ENCODE assay signal across 19 cellular contexts in genomic region chr12:11656550-11656949, GRCh38. TPM values are rescaled to one million over a fixed set of nuclear protein-coding genes. Genes with fewer than 3 reads are reported as not detected.
DNase-seq lines count a peak whose midpoint lies in the region; ATAC-seq and TF ChIP-seq lines count a peak whose summit lies in the region.
"Had no signal": no experiment of that assay in that cellular context is flagged by ENCODE, and none has a peak within 500 bp of the region (broad histone marks: within the 10 kb centered on the region; RNA-seq: fewer than 3 reads in every experiment).

No MANE protein-coding gene starts in this region.

- H3K9me3 ChIP-seq in breast epithelium: no peaks in the 10 kb centered on the region
- H3K9me3 ChIP-seq in aorta (ENCODE audit: control insufficient read depth, low read length): no peaks in the 10 kb centered on the region
- H3K9me3 ChIP-seq in MG63: no peaks in the 10 kb centered on the region
- H3K9me3 ChIP-seq: thyroid gland had no signal

- DNase-seq in natural killer cell treated with Interleukin-12 subunit alpha and Interleukin-12 subunit beta and Interleukin-15 and Interleukin-18, amount 100 ng/mL, for 72 hours (ENCODE audit: low spot score): no peak
- DNase-seq in natural killer cell (no peak), breast epithelium (ENCODE audit: low spot score in 2 of 2) (peak; percentile 76 to 77), mesothelial cell of epicardium (ENCODE audit: low spot score in 2 of 2, unreplicated experiment in 2 of 2) (no peak), type B pancreatic cell (ENCODE audit: extremely low spot score, unreplicated experiment) (no peak), aorta (no peak), MG63 (no peak)
- no peak for DNase-seq in activated CD4-positive, alpha-beta T cell treated with anti-CD3 and anti-CD28 coated beads for 1 hour
- DNase-seq: activated CD8-positive, alpha-beta memory T cell treated with anti-CD3 and anti-CD28 coated beads for 24 hours; glutamatergic neuron; NCI-H1105 treated with DMSO at 0.1 percent for 48 hours; NCI-H526; thyroid gland had no signal

- peaks cover 4 to 36% of the 10 kb centered on the region in 2 donors for H3K4me1 ChIP-seq in breast epithelium
- H3K4me1 ChIP-seq in aorta (ENCODE audit: control insufficient read depth in 1 of 2, insufficient read depth in 2 of 2, low read length in 2 of 2): peaks cover 11 to 19% of the 10 kb centered on the region in 2 donors

- ATAC-seq in natural killer cell treated with Interleukin-12 subunit alpha and Interleukin-12 subunit beta and Interleukin-15 and Interleukin-18, amount 100 ng/mL, for 72 hours: no peak
- ATAC-seq in natural killer cell (no peak), aorta (ENCODE audit: low FRiP score) (no peak)
- ATAC-seq: K562 had no signal

- peak overlapping the region; percentile 73 to 97 for H3K27ac ChIP-seq in breast epithelium
- H3K27ac ChIP-seq in aorta (ENCODE audit: low read depth in 1 of 2, low read length in 2 of 2): no peak overlapping the region
- H3K27ac ChIP-seq: C4-2B had no signal

- H3K4me3 Mint-ChIP-seq in natural killer cell treated with Interleukin-12 subunit alpha and Interleukin-12 subunit beta and Interleukin-15 and Interleukin-18, amount 100 ng/mL, for 72 hours: peak overlapping the region; percentile 1
- H3K4me3 Mint-ChIP-seq in natural killer cell (no peak overlapping the region), mesothelial cell of epicardium (no peak overlapping the region), type B pancreatic cell (peak overlapping the region; percentile 39)
- H3K4me3 Mint-ChIP-seq: activated T-helper 1 cell treated with anti-CD3 and anti-CD28 coated beads, Interleukin-12 subunit alpha, Interleukin-12 subunit beta, Interleukin-2, Interleukin-4 antibody, amounts not matched to agents 30 ng/mL and 10 ng/mL and 1 ng/mL, durations not matched to agents 14 hours and 24 hours and 36 hours; nephron; T-helper 1 cell treated with Interleukin-12 subunit alpha and Interleukin-12 subunit beta and Interleukin-4 antibody, amounts not matched to agents 30 μg/mL and 1 μg/mL, for 36 hours had no signal

- no peak overlapping the region for H3K4me3 ChIP-seq in breast epithelium
- no peak overlapping the region for H3K4me3 ChIP-seq in aorta (ENCODE audit: low read length in 2 of 2)
- H3K4me3 ChIP-seq in MG63: no peak overlapping the region
- H3K4me3 ChIP-seq: K562, lung, thyroid gland had no signal

- intact Hi-C loops in natural killer cell (cut with micrococcal nuclease) (loop anchor here (10.0 kb wide), 1 partner anchor 1058 kb away; the partner anchor contains the start of gene CDKN1B), breast epithelium (cut with DNase I; ENCODE audit: low total_unique reads) (loop anchor here (10.0 kb wide), 1 partner anchor 68 kb away; no protein-coding TSS in a partner anchor), aorta (cut with DNase I) (loop anchor here in 1 of 2 donors (10.0 kb wide), 1 partner anchor 228 kb away; no protein-coding TSS in a partner anchor)

- peak overlapping the region; percentile 8 to 58 for H3K27ac Mint-ChIP-seq in natural killer cell treated with Interleukin-12 subunit alpha and Interleukin-12 subunit beta and Interleukin-15 and Interleukin-18, amount 100 ng/mL, for 72 hours
- no peak overlapping the region for H3K27ac Mint-ChIP-seq in natural killer cell
- H3K27ac Mint-ChIP-seq in mesothelial cell of epicardium: peak overlapping the region; percentile 8
- peak overlapping the region; percentile 60 for H3K27ac Mint-ChIP-seq in type B pancreatic cell
- H3K27ac Mint-ChIP-seq: activated T-helper 1 cell treated with anti-CD3 and anti-CD28 coated beads, Interleukin-12 subunit alpha, Interleukin-12 subunit beta, Interleukin-2, Interleukin-4 antibody, amounts not matched to agents 30 ng/mL and 10 ng/mL and 1 ng/mL, durations not matched to agents 14 hours and 24 hours and 36 hours; T-helper 1 cell treated with Interleukin-12 subunit alpha and Interleukin-12 subunit beta and Interleukin-4 antibody, amounts not matched to agents 30 μg/mL and 1 μg/mL, for 36 hours had no signal

- no peaks in the 10 kb centered on the region for H3K9me3 Mint-ChIP-seq in natural killer cell treated with Interleukin-12 subunit alpha and Interleukin-12 subunit beta and Interleukin-15 and Interleukin-18, amount 100 ng/mL, for 72 hours
- no peaks in the 10 kb centered on the region for H3K9me3 Mint-ChIP-seq in natural killer cell
- no peaks in the 10 kb centered on the region for H3K9me3 Mint-ChIP-seq in mesothelial cell of epicardium
- H3K9me3 Mint-ChIP-seq in type B pancreatic cell: peaks cover 7% of the 10 kb centered on the region
- H3K9me3 Mint-ChIP-seq: activated T-helper 1 cell treated with anti-CD3 and anti-CD28 coated beads, Interleukin-12 subunit alpha, Interleukin-12 subunit beta, Interleukin-2, Interleukin-4 antibody, amounts not matched to agents 30 ng/mL and 10 ng/mL and 1 ng/mL, durations not matched to agents 14 hours and 24 hours and 36 hours; nephron; T-helper 1 cell treated with Interleukin-12 subunit alpha and Interleukin-12 subunit beta and Interleukin-4 antibody, amounts not matched to agents 30 μg/mL and 1 μg/mL, for 36 hours had no signal

- H3K36me3 ChIP-seq in breast epithelium: no peaks in the 10 kb centered on the region
- peaks cover 0 to 2% of the 10 kb centered on the region in 2 donors for H3K36me3 ChIP-seq in aorta (ENCODE audit: control insufficient read depth in 1 of 2, insufficient read depth in 2 of 2, low read length in 1 of 2)
- H3K36me3 ChIP-seq in MG63: no peaks in the 10 kb centered on the region
- H3K36me3 ChIP-seq: thyroid gland had no signal

- H3K27me3 ChIP-seq in breast epithelium (no peaks in the 10 kb centered on the region), aorta (ENCODE audit: control insufficient read depth in 1 of 2, insufficient read depth in 2 of 2, low read length in 1 of 2) (no peaks in the 10 kb centered on the region), MG63 (no peaks in the 10 kb centered on the region)
- H3K27me3 ChIP-seq: thyroid gland had no signal

- 77 to 78% methylated on average over 4 of the region's 4 CpGs for WGBS in aorta, 2 donors

- H3K4me1 Mint-ChIP-seq in natural killer cell treated with Interleukin-12 subunit alpha and Interleukin-12 subunit beta and Interleukin-15 and Interleukin-18, amount 100 ng/mL, for 72 hours (ENCODE audit: low read depth in 2 of 2): peaks cover 67 to 77% of the 10 kb centered on the region in 2 donors
- H3K4me1 Mint-ChIP-seq in natural killer cell: peaks cover 57 to 62% of the 10 kb centered on the region in 2 donors
- peaks cover 64% of the 10 kb centered on the region for H3K4me1 Mint-ChIP-seq in mesothelial cell of epicardium
- H3K4me1 Mint-ChIP-seq in type B pancreatic cell (ENCODE audit: unreplicated experiment): peaks cover 35% of the 10 kb centered on the region

- H3K36me3 Mint-ChIP-seq in natural killer cell treated with Interleukin-12 subunit alpha and Interleukin-12 subunit beta and Interleukin-15 and Interleukin-18, amount 100 ng/mL, for 72 hours: no peaks in the 10 kb centered on the region
- H3K36me3 Mint-ChIP-seq in natural killer cell: no peaks in the 10 kb centered on the region
- H3K36me3 Mint-ChIP-seq in mesothelial cell of epicardium: peaks cover 3% of the 10 kb centered on the region
- H3K36me3 Mint-ChIP-seq in type B pancreatic cell: peaks cover 20% of the 10 kb centered on the region

- no peaks in the 10 kb centered on the region for H3K27me3 Mint-ChIP-seq in natural killer cell treated with Interleukin-12 subunit alpha and Interleukin-12 subunit beta and Interleukin-15 and Interleukin-18, amount 100 ng/mL, for 72 hours
- H3K27me3 Mint-ChIP-seq in natural killer cell (ENCODE audit: low read depth in 2 of 2) (no peaks in the 10 kb centered on the region), mesothelial cell of epicardium (ENCODE audit: low read depth) (no peaks in the 10 kb centered on the region), type B pancreatic cell (no peaks in the 10 kb centered on the region)

- no peak for TF ChIP-seq CTCF in natural killer cell (IDR thresholded peaks at IDR 0.05)
- TF ChIP-seq CTCF in breast epithelium (IDR thresholded peaks at IDR 0.05): no peak
- TF ChIP-seq CTCF in mesothelial cell of epicardium (IDR thresholded peaks at IDR 0.05; ENCODE audit: unreplicated experiment): no peak
- TF ChIP-seq CTCF in type B pancreatic cell (conservative IDR thresholded peaks at IDR 0.05): no peak

- no peak for TF ChIP-seq POLR2A in breast epithelium (IDR thresholded peaks at IDR 0.05)

RNA-seq across cellular contexts. Expression of gene ETV6, which starts 7.1 kb away (rescaled TPM):
- 10 to 100 TPM; 50.2 to 82.3 TPM for total RNA-seq in natural killer cell treated with Interleukin-12 subunit alpha and Interleukin-12 subunit beta and Interleukin-15 and Interleukin-18, amount 100 ng/mL, for 72 hours
- total RNA-seq in natural killer cell (10 to 100 TPM; 38.9 to 49.5 (median 40.6) TPM), breast epithelium (10 to 100 TPM; 17.8 to 58.7 (median 45.2) TPM), mesothelial cell of epicardium (26.2 to 31.4 TPM (median 27.5 TPM) in 3 replicates), type B pancreatic cell (ENCODE audit: low replicate concordance) (26.5 and 47.1 TPM in 2 replicates), aorta (100 to 1,000 TPM in 1 of 2 donors, 10 to 100 TPM in 1; 73.7 to 113 TPM)
- polyA plus RNA-seq in aorta: 10 to 100 TPM in 1 of 2 donors, 1 to 10 TPM in 1; 6.9 to 19.6 TPM
- 2.3 and 3.0 TPM in 2 replicates for total RNA-seq in MG63 (2014; rRNA removed; shearing (Covaris generic); ENCODE audit: low replicate concordance)

Comparison
In these comparisons a context has a peak if more than half of its experiments do, and no peak if none do; other contexts are left out.
1. H3K27ac Mint-ChIP-seq: peak in natural killer cell treated with Interleukin-12 subunit alpha and Interleukin-12 subunit beta and Interleukin-15 and Interleukin-18, amount 100 ng/mL, for 72 hours (2 of 2), mesothelial cell of epicardium (single experiment) and type B pancreatic cell (single experiment); none in natural killer cell (0 of 2).
2. H3K4me3 Mint-ChIP-seq: peak in natural killer cell treated with Interleukin-12 subunit alpha and Interleukin-12 subunit beta and Interleukin-15 and Interleukin-18, amount 100 ng/mL, for 72 hours (single experiment) and type B pancreatic cell (single experiment); none in natural killer cell (single experiment) and mesothelial cell of epicardium (single experiment).
3. DNase-seq: peak in breast epithelium (2 of 2); none in natural killer cell treated with Interleukin-12 subunit alpha and Interleukin-12 subunit beta and Interleukin-15 and Interleukin-18, amount 100 ng/mL, for 72 hours (single experiment), natural killer cell (single experiment), mesothelial cell of epicardium (0 of 2), type B pancreatic cell (single experiment), aorta (0 of 2), MG63 (single experiment) and activated CD4-positive, alpha-beta T cell treated with anti-CD3 and anti-CD28 coated beads for 1 hour (single experiment).
4. H3K27ac ChIP-seq: peak in breast epithelium (2 of 2); none in aorta (0 of 2).